10 cellular contexts compared by ENCODE assay signal in genomic region chr14:99575043-99576023, GRCh38. TPM values are rescaled to one million over a fixed set of nuclear protein-coding genes. Genes with fewer than 3 reads are reported as not detected.
DNase-seq lines count a peak whose midpoint lies in the region; ATAC-seq, FAIRE-seq and TF ChIP-seq lines count a peak whose summit lies in the region.
"Had no signal": no experiment of that assay in that cellular context is flagged by ENCODE, and none has a peak within 500 bp of the region (broad histone marks: within the 10 kb centered on the region; RNA-seq: fewer than 3 reads in every experiment).

No MANE protein-coding gene starts in this region.

- TF ChIP-seq RAD21 in A549 (conservative IDR thresholded peaks at IDR 0.05 in 1 of 2, IDR thresholded peaks at IDR 0.05 in 1 of 2): peak in 1 of 2 experiments; percentile 37; a peak in 1 of 5 replicates

- FAIRE-seq in A549 (lab: Jason Lieb, UNC): no peak

- peak overlapping the region; percentile 21 for H3K4me3 ChIP-seq in A549
- H3K4me3 ChIP-seq in lower leg skin (ENCODE audit: low read depth, poor library complexity, severe bottlenecking): no peak overlapping the region
- no peak overlapping the region for H3K4me3 ChIP-seq in spleen

- POLR2A ChIA-PET in A549 (lab: Yijun Ruan, JAX): interaction anchor here (4.9 kb wide), 1 partner anchor 29 kb away, joined by 25 read pairs; the partner anchor contains the start of gene CCDC85C

- DNase-seq in A549 (ENCODE audit: low read depth in 1 of 2, low spot score in 1 of 2) (peak; percentile 58 to 81), HPDE6-E6E7 (ENCODE audit: extremely low spot score) (peak; percentile 75), amniotic epithelial cell (ENCODE audit: low read depth) (peak; percentile 14), lower leg skin (ENCODE audit: low spot score in 2 of 2) (peak; percentile 74 to 94), RKO (ENCODE audit: low spot score) (no peak), spleen (no peak), NCI-H2171 (lab: John Stamatoyannopoulos, UW) (no peak), NOMO-1 treated with DMSO at 0.1 percent for 48 hours (lab: John Stamatoyannopoulos, UW; ENCODE audit: unreplicated experiment) (no peak)
- DNase-seq: activated B cell treated with CpG ODN at 0.5 μM for 24 hours, natural killer cell had no signal

- no peak for TF ChIP-seq POLR2A in A549 (IDR thresholded peaks at IDR 0.05; ENCODE audit: low read length)
- no peak for TF ChIP-seq POLR2A in lower leg skin (IDR thresholded peaks at IDR 0.05)
- TF ChIP-seq POLR2A in spleen (IDR thresholded peaks at IDR 0.05): no peak

- H3K9me3 ChIP-seq in A549 (no peaks in the 10 kb centered on the region), spleen (no peaks in the 10 kb centered on the region)

- no peaks in the 10 kb centered on the region for H3K27me3 ChIP-seq in spleen (replicated peaks in 1 of 7)

- CTCF ChIA-PET in A549 (lab: Yijun Ruan, JAX): interaction anchor here (0.6 to 6.0 kb wide), 24 partner anchors 8 to 68 kb away, joined by 3 to 51 read pairs (median 4); partner anchors contain the start of gene CCDC85C

- H3K4me2 ChIP-seq in A549: peak overlapping the region; percentile 84

- peak overlapping the region; percentile 78 to 92 for H3K27ac ChIP-seq in A549
- H3K27ac ChIP-seq in spleen: peak overlapping the region in 2 of 8 donors; percentile 8 to 45

- peaks cover 100% of the 10 kb centered on the region for H3K4me1 ChIP-seq in A549
- H3K4me1 ChIP-seq in spleen: peaks cover 3 to 59% (median 31%) of the 10 kb centered on the region in 6 donors

- H3K36me3 ChIP-seq in spleen: no peaks in the 10 kb centered on the region

- TF ChIP-seq CTCF in A549 (IDR thresholded peaks at IDR 0.05) (peak; percentile 39; the same call in 2 of the 3 replicates), lower leg skin (IDR thresholded peaks at IDR 0.05) (no peak), spleen (IDR thresholded peaks at IDR 0.05 in 8 of 11, conservative IDR thresholded peaks at IDR 0.05 in 3 of 11) (no peak)

- peak in 1 of 2 experiments; percentile 45; a peak in 1 of 5 replicates for TF ChIP-seq EP300 in A549 (IDR thresholded peaks at IDR 0.05)

- peak; percentile 51 to 65 for ATAC-seq in A549

- WGBS in A549 (ENCODE audit: missing lambda C conversion rate): 9% methylated on average over 18 of the region's 22 CpGs
- 54 to 59% methylated on average over 12 to 22 of the region's 22 CpGs for WGBS in lower leg skin, 2 donors
- 64 to 89% (median 78%) methylated on average over 10 to 22 of the region's 22 CpGs for WGBS in spleen, 5 donors

- intact Hi-C loops in lower leg skin (cut with DNase I; ENCODE audit: low total_unique reads) (no loop called here), spleen (cut with DNase I; ENCODE audit: low total_unique reads) (no loop called here)

TF ChIP-seq in A549, 52 proteins besides CTCF, POLR2A, EP300 and RAD21:
- TF ChIP-seq E2F6 (IDR thresholded peaks at IDR 0.05; ENCODE audit: borderline replicate concordance, low read depth) (peak; percentile 32), GATA3 (IDR thresholded peaks at IDR 0.05; ENCODE audit: borderline replicate concordance) (peak; percentile 69; the same call in 1 of the 2 replicates), JUNB (IDR thresholded peaks at IDR 0.05) (peak; percentile 42; the same call in 1 of the 2 replicates), HOXB13 (CRISPR knock-in tag; IDR thresholded peaks at IDR 0.05; ENCODE audit: low read depth) (0 out of 2 replicates have a peak, but pooled peaks have one; percentile 31), MAFK (IDR thresholded peaks at IDR 0.05; ENCODE audit: partially characterized antibody) (peak; percentile 84), RNF2 (IDR thresholded peaks at IDR 0.05; ENCODE audit: borderline replicate concordance, low read depth) (no peak), MAX (IDR thresholded peaks at IDR 0.05) (peak; percentile 79), ZFP36 (IDR thresholded peaks at IDR 0.05; ENCODE audit: borderline replicate concordance, partially characterized antibody) (no peak), JUN (IDR thresholded peaks at IDR 0.05) (no peak; a peak in 2 of 5 replicates), FOSL2 (IDR thresholded peaks at IDR 0.05) (peak; percentile 30; the same call in 1 of the 2 replicates), FOSL2 (CRISPR knock-in tag; IDR thresholded peaks at IDR 0.05) (peak; percentile 83)

RNA-seq across cellular contexts. Expression of gene CCDC85C, which starts 28.7 kb away (rescaled TPM):
- polyA plus RNA-seq in A549 (2011; rRNA removed) (10.5 and 11.4 TPM in 2 replicates), A549 (2017; fragmentation: RNase III; extraction: RNeasy Plus Mini Kit Qiagen cat#74134 plus additional on column Dnase treatment) (29.0 to 38.0 TPM (median 31.4 TPM) in 3 replicates), spleen (1 to 10 TPM; 1.6 to 6.5 (median 1.9) TPM)
- polyA plus RNA-seq in A549 (2012; cell fraction: cytosol; rRNA removed): 21.9 and 32.2 TPM in 2 replicates
- 39.4 and 46.8 TPM in 2 replicates for polyA plus RNA-seq in A549 (2012; cell fraction: nucleus; rRNA removed)
- 15.0 and 21.7 TPM in 2 replicates for polyA minus RNA-seq in A549 (2011; rRNA and poly(A)+ RNA removed)
- total RNA-seq in lower leg skin (10 to 100 TPM; 17.2 to 47.7 (median 33.3) TPM), spleen (10 to 100 TPM in 4 of 7 donors, 1 to 10 TPM in 3; 6.0 to 12.4 (median 11.3) TPM)

Comparison
In these comparisons a context has a peak if more than half of its experiments do, and no peak if none do; other contexts are left out.
1. DNase-seq: peak in A549 (2 of 2), HPDE6-E6E7 (single experiment), amniotic epithelial cell (single experiment) and lower leg skin (2 of 2); none in RKO (single experiment), spleen (single experiment), NCI-H2171 (single experiment) and NOMO-1 treated with DMSO at 0.1 percent for 48 hours (single experiment).